In the genomic region with DNA sequence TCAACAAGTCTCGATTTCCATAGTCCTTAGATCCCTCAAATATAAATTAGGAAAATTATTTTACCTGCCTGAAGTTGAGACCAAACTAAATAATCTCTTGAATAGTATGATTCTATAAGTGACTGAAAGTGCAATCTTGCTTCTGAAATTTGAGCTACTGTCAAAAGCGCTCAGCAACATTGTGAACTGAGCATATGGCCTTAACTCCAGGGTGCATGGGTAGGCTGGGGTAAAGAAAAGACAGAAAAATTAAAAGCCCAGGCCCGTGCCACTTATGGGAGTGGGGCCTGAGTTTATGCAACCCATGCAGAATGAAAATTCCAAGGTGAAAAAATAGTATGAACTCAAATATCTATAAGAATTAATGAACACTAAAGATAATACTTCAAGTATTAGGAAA, we compare ENCODE assay signal across 18 cellular contexts. TPM values are rescaled to one million over a fixed set of nuclear protein-coding genes. Genes with fewer than 3 reads are reported as not detected.
DNase-seq lines count a peak whose midpoint lies in the region; ATAC-seq, FAIRE-seq and TF ChIP-seq lines count a peak whose summit lies in the region.
"Had no signal": no experiment of that assay in that cellular context is flagged by ENCODE, and none has a peak within 500 bp of the region (broad histone marks: within the 10 kb centered on the region; RNA-seq: fewer than 3 reads in every experiment).

No MANE protein-coding gene starts in this region.

- H3K27me3 ChIP-seq in IMR-90 (ENCODE audit: control insufficient read depth, insufficient read depth, low read length) (no peaks in the 10 kb centered on the region), trophoblast cell (ENCODE audit: insufficient read depth, low read length) (no peaks in the 10 kb centered on the region), smooth muscle cell (ENCODE audit: low read depth) (no peaks in the 10 kb centered on the region), mesendoderm (ENCODE audit: insufficient read depth, low read length, poor library complexity) (no peaks in the 10 kb centered on the region)
- H3K27me3 ChIP-seq: BLaER1 had no signal

- H3K79me2 ChIP-seq in trophoblast cell (ENCODE audit: control insufficient read depth, insufficient read depth, low read length, poor library complexity) = peaks cover 10% of the 10 kb centered on the region
- H3K79me2 ChIP-seq in smooth muscle cell (ENCODE audit: low read depth) = peaks cover 98% of the 10 kb centered on the region
- peaks cover 24% of the 10 kb centered on the region for H3K79me2 ChIP-seq in mesendoderm (ENCODE audit: control insufficient read depth, insufficient read depth, low read length)

- no peak overlapping the region for H4K12ac ChIP-seq in trophoblast cell (ENCODE audit: low read depth, low read length)

- peaks cover 83% of the 10 kb centered on the region for H3K4me1 ChIP-seq in A549
- H3K4me1 ChIP-seq in IMR-90 (ENCODE audit: control insufficient read depth, insufficient read depth, low read length) = peaks cover 8% of the 10 kb centered on the region
- H3K4me1 ChIP-seq in trophoblast cell (ENCODE audit: control insufficient read depth in 1 of 2, insufficient read depth in 2 of 2, low read length in 2 of 2) = peaks cover 0 to 3% of the 10 kb centered on the region in 2 experiments
- peaks cover 3% of the 10 kb centered on the region for H3K4me1 ChIP-seq in smooth muscle cell (ENCODE audit: low read depth)
- no peaks in the 10 kb centered on the region for H3K4me1 ChIP-seq in mesendoderm (ENCODE audit: control insufficient read depth, low read depth, low read length)
- H3K4me1 ChIP-seq: BLaER1 had no signal

- no peak overlapping the region for H3K4ac ChIP-seq in IMR-90 (ENCODE audit: low read depth, low read length)
- H3K4ac ChIP-seq in trophoblast cell (ENCODE audit: low read depth, low read length) = peak overlapping the region; percentile 94
- no peak overlapping the region for H3K4ac ChIP-seq in mesendoderm (ENCODE audit: low read depth, low read length)

- H4K8ac ChIP-seq in IMR-90 (ENCODE audit: low read depth in 2 of 2, low read length in 2 of 2) = no peak overlapping the region
- H4K8ac ChIP-seq in trophoblast cell (ENCODE audit: low read depth, low read length) = no peak overlapping the region
- no peak overlapping the region for H4K8ac ChIP-seq in mesendoderm (ENCODE audit: low read depth, low read length)

- H3K4me3 ChIP-seq in A549 = no peak overlapping the region
- H3K4me3 ChIP-seq in IMR-90 (ENCODE audit: insufficient read depth, low read depth, low read length) = no peak overlapping the region
- no peak overlapping the region for H3K4me3 ChIP-seq in trophoblast cell (ENCODE audit: low read depth, low read length)
- H3K4me3 ChIP-seq in smooth muscle cell = no peak overlapping the region
- no peak overlapping the region for H3K4me3 ChIP-seq in mesendoderm (ENCODE audit: low read length)
- H3K4me3 ChIP-seq: BLaER1 had no signal

- no peak overlapping the region for H3K9ac ChIP-seq in IMR-90 (ENCODE audit: low read depth, low read length)
- H3K9ac ChIP-seq in trophoblast cell (ENCODE audit: low read length) = no peak overlapping the region
- H3K9ac ChIP-seq in smooth muscle cell (ENCODE audit: low read depth) = no peak overlapping the region
- H3K9ac ChIP-seq in mesendoderm (ENCODE audit: low read length) = no peak overlapping the region
- H3K9ac ChIP-seq: BLaER1 had no signal

- H2AFZ ChIP-seq in IMR-90 (replicated peaks; ENCODE audit: low read length, poor library complexity) (no peak overlapping the region), trophoblast cell (ENCODE audit: insufficient read depth, low read length, poor library complexity) (no peak overlapping the region), smooth muscle cell (ENCODE audit: low read depth) (no peak overlapping the region)

- H3K23ac ChIP-seq in IMR-90 (ENCODE audit: low read depth, low read length) (peak overlapping the region; percentile 33; the same call in 1 of the 2 replicates), trophoblast cell (ENCODE audit: low read length) (no peak overlapping the region), mesendoderm (ENCODE audit: low read length) (no peak overlapping the region)

- H3K18ac ChIP-seq in IMR-90 (ENCODE audit: low read depth, low read length) (no peak overlapping the region), trophoblast cell (ENCODE audit: low read length) (no peak overlapping the region), mesendoderm (ENCODE audit: low read length) (no peak overlapping the region)

- H3K14ac ChIP-seq in IMR-90 (replicated peaks; ENCODE audit: low read depth, low read length) = no peak overlapping the region
- no peak overlapping the region for H3K14ac ChIP-seq in trophoblast cell (ENCODE audit: low read length)

- H3K27ac ChIP-seq in A549 (peak overlapping the region in 1 of 2 experiments; percentile 53; a peak in 2 of 6 replicates), IMR-90 (ENCODE audit: insufficient read depth, low read length) (no peak overlapping the region), trophoblast cell (ENCODE audit: low read depth, low read length) (no peak overlapping the region), smooth muscle cell (ENCODE audit: low read depth) (no peak overlapping the region), mesendoderm (ENCODE audit: low read depth, low read length) (no peak overlapping the region)
- H3K27ac ChIP-seq: 22Rv1, BLaER1 had no signal

- H2BK120ac ChIP-seq in IMR-90 (ENCODE audit: low read depth, low read length) (no peak overlapping the region), trophoblast cell (ENCODE audit: insufficient read depth, low read length, poor library complexity) (no peak overlapping the region), mesendoderm (ENCODE audit: low read depth, low read length) (no peak overlapping the region)

- H4K5ac ChIP-seq in IMR-90 (ENCODE audit: low read depth, low read length) (peak overlapping the region; percentile 59; the same call in 1 of the 2 replicates), mesendoderm (ENCODE audit: low read length) (no peak overlapping the region)

- FAIRE-seq in A549 (lab: Jason Lieb, UNC) = no peak
- FAIRE-seq: GM12891 had no signal

- peaks cover 30% of the 10 kb centered on the region for H4K20me1 ChIP-seq in IMR-90 (ENCODE audit: insufficient read depth, low read length)
- H4K20me1 ChIP-seq in smooth muscle cell (ENCODE audit: low read depth) = peaks cover 99% of the 10 kb centered on the region

- TF ChIP-seq EP300 in A549 (IDR thresholded peaks at IDR 0.05) = no peak

- H2BK20ac ChIP-seq in IMR-90 (ENCODE audit: low read depth, low read length) = no peak overlapping the region

- no peak overlapping the region for H4K91ac ChIP-seq in IMR-90 (ENCODE audit: insufficient read depth, low read depth, low read length)
- no peak overlapping the region for H4K91ac ChIP-seq in trophoblast cell (ENCODE audit: low read depth, low read length)

- H3K36me3 ChIP-seq in IMR-90 (ENCODE audit: control insufficient read depth, insufficient read depth, low read length) (peaks cover 26% of the 10 kb centered on the region), trophoblast cell (ENCODE audit: control insufficient read depth in 1 of 2, insufficient read depth in 2 of 2, low read length in 2 of 2) (peaks cover 6 to 9% of the 10 kb centered on the region in 2 experiments), smooth muscle cell (ENCODE audit: low read depth) (no peaks in the 10 kb centered on the region), mesendoderm (ENCODE audit: control insufficient read depth, insufficient read depth, low read length) (no peaks in the 10 kb centered on the region)

- intact Hi-C loops in IMR-90 (cut with micrococcal nuclease) = no loop called here

- H3K4me2 ChIP-seq in A549 (0 out of 3 replicates have a peak overlapping the region, but pooled peaks have one; percentile 9), IMR-90 (ENCODE audit: low read depth, low read length) (no peak overlapping the region), trophoblast cell (ENCODE audit: low read length) (no peak overlapping the region), smooth muscle cell (no peak overlapping the region), mesendoderm (ENCODE audit: low read length) (no peak overlapping the region)
- H3K4me2 ChIP-seq: BLaER1 had no signal

- DNase-seq in A549 (ENCODE audit: low read depth in 1 of 2, low spot score in 1 of 2) = no peak
- DNase-seq in IMR-90 = no peak
- peak; percentile 3 for DNase-seq in NCI-H69 (lab: John Stamatoyannopoulos, UW)
- DNase-seq in trophoblast cell = no peak
- DNase-seq in smooth muscle cell (lab: John Stamatoyannopoulos, UW; ENCODE audit: unreplicated experiment) = no peak
- no peak for DNase-seq in mesendoderm
- DNase-seq: CD4-positive, alpha-beta memory T cell; DMS53; DND-41; EL; GOT3; H7; HFFc6 had no signal

- in situ Hi-C loops in IMR-90 (cut with MboI; ENCODE audit: low sequenced_read_pairs) = no loop called here

- H3F3A ChIP-seq in smooth muscle cell (ENCODE audit: low read depth) = peaks cover 6% of the 10 kb centered on the region

- TF ChIP-seq CTCF in A549 (IDR thresholded peaks at IDR 0.05) (no peak), IMR-90 (conservative IDR thresholded peaks at IDR 0.05; ENCODE audit: low read depth, low read length) (no peak), smooth muscle cell (IDR thresholded peaks at IDR 0.05; ENCODE audit: borderline replicate concordance, insufficient read depth, poor library complexity, severe bottlenecking) (no peak)

- no peak overlapping the region for H2AK9ac ChIP-seq in IMR-90 (replicated peaks; ENCODE audit: low read depth, low read length, poor library complexity)

- POLR2A ChIA-PET in A549 (lab: Yijun Ruan, JAX) = no interaction called here
- POLR2A ChIA-PET in IMR-90 (lab: Charles Lee; ENCODE audit: unreplicated experiment) = no interaction called here

- H2BK5ac ChIP-seq in IMR-90 (ENCODE audit: low read depth, low read length, poor library complexity, severe bottlenecking) (peak overlapping the region; percentile 41), trophoblast cell (ENCODE audit: low read depth, low read length, poor library complexity) (no peak overlapping the region), mesendoderm (ENCODE audit: low read length) (no peak overlapping the region)

- no peak for ATAC-seq in A549
- ATAC-seq in IMR-90 (ENCODE audit: low read depth) = no peak
- no peak for ATAC-seq in GM21526 (IDR thresholded peaks at IDR 0.05; ENCODE audit: low FRiP score, unreplicated experiment)
- ATAC-seq: HCT116 had no signal

- CTCF ChIA-PET in A549 (lab: Yijun Ruan, JAX) = no interaction called here
- CTCF ChIA-PET in IMR-90 (lab: Yijun Ruan, JAX) = no interaction called here

- 0 out of 2 replicates have a peak, but pooled peaks cover 3% of the 10 kb centered on the region for H3K9me1 ChIP-seq in IMR-90 (ENCODE audit: insufficient read depth, low read length)

- H3K9me3 ChIP-seq in A549 (no peaks in the 10 kb centered on the region), IMR-90 (ENCODE audit: control insufficient read depth, insufficient read depth, low read length) (no peaks in the 10 kb centered on the region), trophoblast cell (ENCODE audit: insufficient read depth, low read depth, low read length) (no peaks in the 10 kb centered on the region), smooth muscle cell (replicated peaks; ENCODE audit: low read depth) (no peaks in the 10 kb centered on the region)

- H3K79me1 ChIP-seq in IMR-90 (ENCODE audit: low read depth in 1 of 2, low read length in 2 of 2) (peaks cover 13 to 42% of the 10 kb centered on the region in 2 experiments; a peak in 3 of 4 replicates), trophoblast cell (ENCODE audit: low read length) (no peaks in the 10 kb centered on the region), mesendoderm (ENCODE audit: low read length) (peaks cover 2% of the 10 kb centered on the region)

- WGBS in A549 (ENCODE audit: missing lambda C conversion rate) = 84% methylated on average over 3 of the region's 3 CpGs
- WGBS in IMR-90 (ENCODE audit: extremely low coverage in 2 of 2, insufficient read length in 1 of 2), 2 experiments = no CpG with 5 or more reads among the region's 3 CpGs
- no CpG with 5 or more reads among the region's 3 CpGs for WGBS in trophoblast cell (ENCODE audit: extremely low coverage, insufficient coverage, insufficient read length)
- 91% methylated on average over 3 of the region's 3 CpGs for WGBS in smooth muscle cell (ENCODE audit: low lambda C conversion rate)
- no CpG with 5 or more reads among the region's 3 CpGs for WGBS in mesendoderm (ENCODE audit: extremely low coverage, insufficient coverage, low lambda C conversion rate)

- H2AK5ac ChIP-seq in IMR-90 (ENCODE audit: low read depth, low read length) (no peak overlapping the region), trophoblast cell (ENCODE audit: low read length) (no peak overlapping the region), mesendoderm (ENCODE audit: low read length) (no peak overlapping the region)

- no TSS peak for BruUV-seq in IMR-90 (replicated peaks; lab: Mats Ljungman, UMichigan)

- TF ChIP-seq POLR2A in A549 (IDR thresholded peaks at IDR 0.05; ENCODE audit: low read length) (no peak), IMR-90 (IDR thresholded peaks at IDR 0.05; ENCODE audit: low read depth, low read length) (no peak)

- no peak overlapping the region for H2BK12ac ChIP-seq in trophoblast cell (ENCODE audit: low read length)

- no peak for TF ChIP-seq RAD21 in A549 (conservative IDR thresholded peaks at IDR 0.05 in 1 of 2, IDR thresholded peaks at IDR 0.05 in 1 of 2)
- TF ChIP-seq RAD21 in IMR-90 (IDR thresholded peaks at IDR 0.05; ENCODE audit: low read length) = no peak

- dilution Hi-C loops in IMR-90 (cut with HindIII; ENCODE audit: low sequenced_read_pairs, unreplicated experiment) = no loop called here

- no peak overlapping the region for H2BK15ac ChIP-seq in IMR-90 (ENCODE audit: low read depth, low read length)
- no peak overlapping the region for H2BK15ac ChIP-seq in mesendoderm (replicated peaks; ENCODE audit: low read depth)

- H3K56ac ChIP-seq in IMR-90 (ENCODE audit: extremely low read depth, insufficient read depth, low read length) (no peak overlapping the region), mesendoderm (ENCODE audit: low read length) (no peak overlapping the region)

RNA-seq across cellular contexts. Expression of a gene that starts 9.8 kb away (rescaled TPM):
- polyA plus RNA-seq in A549 (2011; rRNA removed) (48.1 and 48.2 TPM in 2 replicates), A549 (2017; fragmentation: RNase III; extraction: RNeasy Plus Mini Kit Qiagen cat#74134 plus additional on column Dnase treatment) (105 to 128 TPM (median 124 TPM) in 3 replicates), IMR-90 (2012; rRNA removed) (21.9 and 40.7 TPM in 2 replicates), smooth muscle cell (52.1 and 63.1 TPM in 2 replicates)
- 19.2 and 21.0 TPM in 2 replicates for polyA plus RNA-seq in A549 (2012; cell fraction: cytosol; rRNA removed)
- polyA plus RNA-seq in A549 (2012; cell fraction: nucleus; rRNA removed) = 5.0 and 7.3 TPM in 2 replicates
- polyA minus RNA-seq in A549 (2011; rRNA and poly(A)+ RNA removed) = 4.4 and 5.9 TPM in 2 replicates
- total RNA-seq in IMR-90 (2012; rRNA removed) (13.4 and 24.4 TPM in 2 replicates), smooth muscle cell (56.7 and 60.1 TPM in 2 replicates)
- 8.0 and 8.9 TPM in 2 replicates for polyA plus RNA-seq in IMR-90 (2012; cell fraction: cytosol; rRNA removed)
- 2.2 and 19.3 TPM in 2 replicates for polyA plus RNA-seq in IMR-90 (2012; cell fraction: nucleus; rRNA removed; ENCODE audit: low replicate concordance)
- 223 and 226 TPM in 2 replicates for polyA plus RNA-seq in trophoblast cell (2013)
- 48.1 TPM for polyA plus RNA-seq in mesendoderm (2013, experiment 1 of 2)
- polyA plus RNA-seq in mesendoderm (2013, experiment 2 of 2) = 47.8 TPM
